Comparison of ENCODE assay signal across 1 cellular context in genomic region chr17:81106716-81107115, GRCh38.
TF ChIP-seq lines count a peak whose summit lies in the region.

No MANE protein-coding gene starts in this region.

TF ChIP-seq in H1, 55 proteins besides CTCF, POLR2A, EP300 and RAD21:
- TF ChIP-seq BCL11A (IDR thresholded peaks at IDR 0.05; ENCODE audit: low read depth in 2 of 2, low read length in 2 of 2) (no peak), CEBPB (IDR thresholded peaks at IDR 0.05; ENCODE audit: low read depth, low read length) (no peak), RBBP5 (IDR thresholded peaks at IDR 0.05; ENCODE audit: borderline replicate concordance, low read depth, low read length) (no peak), HDAC2 (IDR thresholded peaks at IDR 0.05; ENCODE audit: borderline replicate concordance in 1 of 2, low read depth in 2 of 2, low read length in 2 of 2) (no peak), SP1 (IDR thresholded peaks at IDR 0.05; ENCODE audit: low read depth, low read length) (no peak), BACH1 (IDR thresholded peaks at IDR 0.05; ENCODE audit: low read length) (no peak), CTBP2 (IDR thresholded peaks at IDR 0.05; ENCODE audit: borderline replicate concordance, insufficient read depth, insufficient read length, low read length) (no peak), GABPA (IDR thresholded peaks at IDR 0.05; ENCODE audit: borderline replicate concordance, insufficient read depth, low read length) (no peak), TCF12 (IDR thresholded peaks at IDR 0.05; ENCODE audit: low read depth, low read length) (no peak), KDM1A (IDR thresholded peaks at IDR 0.05; ENCODE audit: borderline replicate concordance, low read length) (no peak), USF2 (IDR thresholded peaks at IDR 0.05; ENCODE audit: low read length) (no peak), BRCA1 (IDR thresholded peaks at IDR 0.05; ENCODE audit: low read depth, low read length) (no peak), SRF (IDR thresholded peaks at IDR 0.05; ENCODE audit: low read depth, low read length) (no peak), SUZ12 (IDR thresholded peaks at IDR 0.05; ENCODE audit: low read length) (no peak), YY1 (IDR thresholded peaks at IDR 0.05; ENCODE audit: low read depth, low read length) (no peak), CHD2 (IDR thresholded peaks at IDR 0.05; ENCODE audit: low read length) (no peak)
TF ChIP-seq in H1: peak in this region for 0.
